1 cellular context compared by ENCODE assay signal in the genomic region with DNA sequence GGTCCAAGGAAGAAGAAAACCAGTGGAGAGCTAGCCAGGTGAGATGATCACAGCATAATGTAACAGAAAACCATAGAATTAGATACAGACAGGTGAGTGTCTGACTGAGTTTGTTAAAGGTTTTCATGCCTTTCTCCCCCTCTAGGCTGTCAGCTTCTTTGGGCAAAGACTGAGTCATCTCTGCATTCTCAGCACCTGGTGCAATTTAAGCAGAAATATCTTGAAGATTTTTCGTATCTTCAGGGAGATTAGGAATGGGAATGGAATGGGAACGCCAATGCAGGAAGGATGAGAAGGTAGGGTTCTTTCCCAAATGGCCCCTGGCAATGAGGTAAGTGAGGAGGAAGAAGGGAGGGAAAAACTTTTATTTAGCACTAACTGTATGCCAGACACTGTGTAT.
TF ChIP-seq lines count a peak whose summit lies in the region.

No MANE protein-coding gene starts in this region.

TF ChIP-seq in IMR-90, 13 proteins besides CTCF, POLR2A, EP300 and RAD21 (continued from another document):
- TF ChIP-seq ELK1 (IDR thresholded peaks at IDR 0.05; ENCODE audit: borderline replicate concordance, low read depth, low read length): no peak
- no peak for TF ChIP-seq MAFK (IDR thresholded peaks at IDR 0.05; ENCODE audit: low read depth, low read length)
- TF ChIP-seq, protein P1, sequence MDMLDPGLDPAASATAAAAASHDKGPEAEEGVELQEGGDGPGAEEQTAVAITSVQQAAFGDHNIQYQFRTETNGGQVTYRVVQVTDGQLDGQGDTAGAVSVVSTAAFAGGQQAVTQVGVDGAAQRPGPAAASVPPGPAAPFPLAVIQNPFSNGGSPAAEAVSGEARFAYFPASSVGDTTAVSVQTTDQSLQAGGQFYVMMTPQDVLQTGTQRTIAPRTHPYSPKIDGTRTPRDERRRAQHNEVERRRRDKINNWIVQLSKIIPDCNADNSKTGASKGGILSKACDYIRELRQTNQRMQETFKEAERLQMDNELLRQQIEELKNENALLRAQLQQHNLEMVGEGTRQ (IDR thresholded peaks at IDR 0.05; ENCODE audit: low read depth, low read length): no peak
- TF ChIP-seq FOS (IDR thresholded peaks at IDR 0.05; ENCODE audit: low read depth, low read length): no peak
- TF ChIP-seq MXI1 (IDR thresholded peaks at IDR 0.05; ENCODE audit: borderline replicate concordance, low read depth, low read length): no peak
